ENCODE assay signal across 8 cellular contexts in the genomic region with DNA sequence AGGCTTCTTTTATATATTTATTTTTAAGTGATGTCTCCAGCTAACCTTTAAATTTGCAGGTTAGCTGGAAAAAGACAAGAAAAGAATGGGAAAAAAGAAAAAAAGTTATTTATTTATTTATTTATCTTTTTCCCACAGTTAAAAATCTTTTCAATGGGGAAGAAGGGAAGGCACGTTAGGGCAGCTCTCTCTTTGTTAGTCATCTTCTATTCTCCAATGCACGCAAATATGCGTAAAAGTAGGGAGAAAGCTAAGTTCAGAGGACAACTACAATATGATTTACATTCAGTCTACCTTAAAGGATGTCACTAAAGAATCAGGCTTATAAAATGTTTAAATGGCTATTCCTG. TPM values are rescaled to one million over a fixed set of nuclear protein-coding genes. Genes with fewer than 3 reads are reported as not detected.
DNase-seq lines count a peak whose midpoint lies in the region; ATAC-seq and TF ChIP-seq lines count a peak whose summit lies in the region.

No MANE protein-coding gene starts in this region.

- peak overlapping the region; percentile 93 for H3K4me2 ChIP-seq in smooth muscle cell

- no peak overlapping the region for H3K9ac ChIP-seq in HUES64 (ENCODE audit: low read depth, low read length)
- no peak overlapping the region for H3K9ac ChIP-seq in iPS-20b (ENCODE audit: low read depth, low read length)
- H3K9ac ChIP-seq in smooth muscle cell (ENCODE audit: low read depth), result peak overlapping the region; percentile 89

- WGBS in HUES64, result 20% methylated on average over 1 of the region's 3 CpGs
- WGBS in smooth muscle cell (ENCODE audit: low lambda C conversion rate), result 21% methylated on average over 3 of the region's 3 CpGs

- H3K4me1 ChIP-seq in HUES64 (ENCODE audit: insufficient read depth, low read length), result peaks cover 20% of the 10 kb centered on the region
- H3K4me1 ChIP-seq in iPS-20b (ENCODE audit: insufficient read depth, low read length), result peaks cover 11% of the 10 kb centered on the region
- peaks cover 13% of the 10 kb centered on the region for H3K4me1 ChIP-seq in smooth muscle cell (ENCODE audit: low read depth)

- H4K20me1 ChIP-seq in smooth muscle cell (ENCODE audit: low read depth), result no peaks in the 10 kb centered on the region

- no peaks in the 10 kb centered on the region for H3K79me2 ChIP-seq in smooth muscle cell (ENCODE audit: low read depth)

- no peak for TF ChIP-seq CTCF in smooth muscle cell (IDR thresholded peaks at IDR 0.05; ENCODE audit: borderline replicate concordance, insufficient read depth, poor library complexity, severe bottlenecking)

- H3K4me3 ChIP-seq in HUES64 (ENCODE audit: low read length), result peak overlapping the region; percentile 69
- peak overlapping the region; percentile 79 for H3K4me3 ChIP-seq in iPS-20b (ENCODE audit: low read length)
- peak overlapping the region; percentile 63 for H3K4me3 ChIP-seq in smooth muscle cell

- H3K9me3 ChIP-seq in HUES64 (ENCODE audit: insufficient read depth, low read depth, low read length) (no peaks in the 10 kb centered on the region), iPS-20b (ENCODE audit: insufficient read depth, low read depth, low read length) (no peaks in the 10 kb centered on the region), smooth muscle cell (replicated peaks; ENCODE audit: low read depth) (no peaks in the 10 kb centered on the region)

- H3F3A ChIP-seq in smooth muscle cell (ENCODE audit: low read depth), result peaks cover 8% of the 10 kb centered on the region

- H3K27me3 ChIP-seq in HUES64 (ENCODE audit: insufficient read depth, low read length) (peaks cover 54% of the 10 kb centered on the region), iPS-20b (ENCODE audit: insufficient read depth, low read length) (peaks cover 47% of the 10 kb centered on the region), smooth muscle cell (ENCODE audit: low read depth) (no peaks in the 10 kb centered on the region)

- DNase-seq in smooth muscle cell (lab: John Stamatoyannopoulos, UW; ENCODE audit: unreplicated experiment), result no peak
- no peak for DNase-seq in NCI-H2196 (lab: John Stamatoyannopoulos, UW; ENCODE audit: unreplicated experiment)
- no peak for DNase-seq in COLO829 (ENCODE audit: low spot score)
- DNase-seq in HUDEP-2 (lab: John Stamatoyannopoulos, UW; ENCODE audit: unreplicated experiment in 76 of 76), result no peak

- peak overlapping the region; percentile 74 for H2AFZ ChIP-seq in smooth muscle cell (ENCODE audit: low read depth)

- no peak for ATAC-seq in HG03354 (IDR thresholded peaks at IDR 0.05; ENCODE audit: poor library complexity, severe bottlenecking, unreplicated experiment)

- no peaks in the 10 kb centered on the region for H3K36me3 ChIP-seq in HUES64 (ENCODE audit: insufficient read depth, low read length)
- no peaks in the 10 kb centered on the region for H3K36me3 ChIP-seq in iPS-20b (ENCODE audit: insufficient read depth, low read depth, low read length)
- H3K36me3 ChIP-seq in smooth muscle cell (ENCODE audit: low read depth), result no peaks in the 10 kb centered on the region

- H3K27ac ChIP-seq in HUES64 (ENCODE audit: low read depth, low read length), result no peak overlapping the region
- peak overlapping the region; percentile 73 for H3K27ac ChIP-seq in angular gyrus (ENCODE audit: low read depth, low read length)
- H3K27ac ChIP-seq in iPS-20b (ENCODE audit: low read length), result no peak overlapping the region
- peak overlapping the region; percentile 94 for H3K27ac ChIP-seq in smooth muscle cell (ENCODE audit: low read depth)

RNA-seq across cellular contexts. Expression of gene GPR85, which starts 0.3 kb away (rescaled TPM):
- polyA plus RNA-seq in HUES64 (2013, experiment 1 of 2), result 0.25 TPM
- polyA plus RNA-seq in HUES64 (2013, experiment 2 of 2), result 1.1 TPM
- total RNA-seq in smooth muscle cell, result 1.9 and 2.1 TPM in 2 replicates
- 0.04 and 0.93 TPM in 2 replicates for polyA plus RNA-seq in smooth muscle cell

RNA-seq across cellular contexts. Expression of gene SMIM30, which starts 31.5 kb away (rescaled TPM):
- polyA plus RNA-seq in HUES64 (2013, experiment 1 of 2), result 34.4 TPM
- 49.7 TPM for polyA plus RNA-seq in HUES64 (2013, experiment 2 of 2)
- 107 and 118 TPM in 2 replicates for total RNA-seq in smooth muscle cell
- 72.2 and 72.9 TPM in 2 replicates for polyA plus RNA-seq in smooth muscle cell

Comparison
In these comparisons a context has a peak if more than half of its experiments do, and no peak if none do; other contexts are left out.
1. H3K27ac ChIP-seq: peak in angular gyrus (single experiment) and smooth muscle cell (single experiment); none in HUES64 (single experiment) and iPS-20b (single experiment).
2. Peak in every context shown above with its lines, with median percentiles within 50 percentile points of each other: H3K4me3 ChIP-seq.